8 cellular contexts compared by ENCODE assay signal in genomic region chr2:176118606-176119370, GRCh38. TPM values are rescaled to one million over a fixed set of nuclear protein-coding genes. Genes with fewer than 3 reads are reported as not detected.
DNase-seq lines count a peak whose midpoint lies in the region; ATAC-seq and TF ChIP-seq lines count a peak whose summit lies in the region.

No MANE protein-coding gene starts in this region.

- no peaks in the 10 kb centered on the region for H3K9me2 ChIP-seq in Karpas-422 (replicated peaks; ENCODE audit: insufficient read depth, low read length)

- H3K9me3 ChIP-seq in Karpas-422 (ENCODE audit: low read length): no peaks in the 10 kb centered on the region
- no peaks in the 10 kb centered on the region for H3K9me3 ChIP-seq in mucosa of descending colon

- H3K4me1 ChIP-seq in Karpas-422 (ENCODE audit: low read length): no peaks in the 10 kb centered on the region
- H3K4me1 ChIP-seq in mucosa of descending colon (ENCODE audit: low read depth): peaks cover 9% of the 10 kb centered on the region

- no peak overlapping the region for H3K27ac Mint-ChIP-seq in WTC11

- H3K4me2 ChIP-seq in Karpas-422 (ENCODE audit: low read depth, low read length, poor library complexity, severe bottlenecking): peak overlapping the region; percentile 44

- intact Hi-C loops in mucosa of descending colon (cut with DNase I, micrococcal nuclease): no loop called here

- H3K27ac ChIP-seq in Karpas-422 (ENCODE audit: low read length): no peak overlapping the region

- peaks cover 100% of the 10 kb centered on the region for H3K27me3 Mint-ChIP-seq in WTC11 (ENCODE audit: low read depth)

- no peaks in the 10 kb centered on the region for H3K27me3 ChIP-seq in Karpas-422 (ENCODE audit: low read length)

- POLR2A ChIA-PET in WTC11 (lab: Charles Lee): no interaction called here

- H3K36me3 Mint-ChIP-seq in WTC11: 0 out of 2 replicates have a peak, but pooled peaks cover 3% of the 10 kb centered on the region

- peaks cover 17% of the 10 kb centered on the region for H3K4me1 Mint-ChIP-seq in WTC11

- H3K9ac ChIP-seq in Karpas-422 (ENCODE audit: low read length): 0 out of 2 replicates have a peak overlapping the region, but pooled peaks have one; percentile 27

- H3K4me3 ChIP-seq in Karpas-422 (ENCODE audit: low read length) (peak overlapping the region; percentile 40; the same call in 1 of the 2 replicates), mucosa of descending colon (no peak overlapping the region)

- no peak for ATAC-seq in WTC11
- ATAC-seq in mucosa of descending colon: no peak
- ATAC-seq in GM19467 (IDR thresholded peaks at IDR 0.05; ENCODE audit: unreplicated experiment): no peak

- no peaks in the 10 kb centered on the region for H4K20me1 ChIP-seq in Karpas-422 (ENCODE audit: insufficient read depth, low read depth, low read length)

- peak; percentile 55 for TF ChIP-seq CTCF in WTC11 (IDR thresholded peaks at IDR 0.05)
- TF ChIP-seq CTCF in mucosa of descending colon (IDR thresholded peaks at IDR 0.05): peak; percentile 21

- H3K36me3 ChIP-seq in Karpas-422 (ENCODE audit: insufficient read depth, low read length) (no peaks in the 10 kb centered on the region), mucosa of descending colon (ENCODE audit: low read depth) (no peaks in the 10 kb centered on the region)

- peak; percentile 39 for DNase-seq in Daoy (ENCODE audit: low read depth)
- DNase-seq in Karpas-422: peak; percentile 79
- DNase-seq in WTC11 (ENCODE audit: low spot score): peak; percentile 70
- DNase-seq in mucosa of descending colon: peak in 2 of 3 donors; percentile 46 to 78
- DNase-seq in stimulated activated naive CD4-positive, alpha-beta T cell treated with Interleukin-2 at 50 U/mL for 16 hours (lab: John Stamatoyannopoulos, UW): no peak
- DNase-seq in AML-193 (lab: John Stamatoyannopoulos, UW): no peak
- no peak for DNase-seq in NCI-H146 treated with DMSO at 0.1 percent for 48 hours (lab: John Stamatoyannopoulos, UW; ENCODE audit: unreplicated experiment)

- H3K4me3 Mint-ChIP-seq in WTC11: no peak overlapping the region

- H2AFZ ChIP-seq in Karpas-422 (ENCODE audit: low read length): no peak overlapping the region

- peaks cover 4% of the 10 kb centered on the region for H3K9me3 Mint-ChIP-seq in WTC11

- CTCF ChIA-PET in WTC11 (lab: Charles Lee): no interaction called here

- no peaks in the 10 kb centered on the region for H3K79me2 ChIP-seq in Karpas-422 (ENCODE audit: low read length)

TF ChIP-seq in WTC11, 78 proteins besides CTCF, POLR2A, EP300 and RAD21 (continues in another document):
- TF ChIP-seq KAT7 (CRISPR knock-in tag; IDR thresholded peaks at IDR 0.05; ENCODE audit: borderline replicate concordance) (no peak), GABPB1 (CRISPR knock-in tag; IDR thresholded peaks at IDR 0.05) (no peak), NR3C1 (CRISPR knock-in tag; conservative IDR thresholded peaks at IDR 0.05; ENCODE audit: low read depth) (no peak), GTF2I (CRISPR knock-in tag; conservative IDR thresholded peaks at IDR 0.05) (no peak), MLX (CRISPR knock-in tag; IDR thresholded peaks at IDR 0.05) (no peak), E2F5 (CRISPR knock-in tag; IDR thresholded peaks at IDR 0.05) (no peak), IRF1 (CRISPR knock-in tag; IDR thresholded peaks at IDR 0.05) (no peak), MAX (CRISPR knock-in tag; IDR thresholded peaks at IDR 0.05) (no peak), CREM (CRISPR knock-in tag; IDR thresholded peaks at IDR 0.05) (no peak), FOXP4 (CRISPR knock-in tag; IDR thresholded peaks at IDR 0.05) (no peak), CREB1 (CRISPR knock-in tag; IDR thresholded peaks at IDR 0.05) (no peak), IRF2 (CRISPR knock-in tag; IDR thresholded peaks at IDR 0.05; ENCODE audit: borderline replicate concordance, low read depth) (no peak), SP1 (CRISPR knock-in tag; conservative IDR thresholded peaks at IDR 0.05) (no peak), NFYB (CRISPR knock-in tag; conservative IDR thresholded peaks at IDR 0.05; ENCODE audit: low read depth) (no peak), NFE2L1 (CRISPR knock-in tag; IDR thresholded peaks at IDR 0.05) (no peak), RELA (CRISPR knock-in tag; IDR thresholded peaks at IDR 0.05; ENCODE audit: borderline replicate concordance) (no peak)

RNA-seq across cellular contexts. Expression of gene HOXD10, which starts 2.2 kb away (rescaled TPM):
- total RNA-seq in Daoy (2014; rRNA removed; shearing (Covaris generic)): 14.8 and 18.6 TPM in 2 replicates
- total RNA-seq in Karpas-422 (2014; rRNA removed; shearing (Covaris generic); ENCODE audit: low replicate concordance): not detected in 2 replicates
- not detected in 3 replicates for total RNA-seq in WTC11 (2021)
- 1 to 10 TPM; 1.8 to 4.1 (median 3.0) TPM for total RNA-seq in mucosa of descending colon

RNA-seq across cellular contexts. Expression of gene HOXD9, which starts 3.7 kb away (rescaled TPM):
- 2.5 and 3.1 TPM in 2 replicates for total RNA-seq in Daoy (2014; rRNA removed; shearing (Covaris generic))
- total RNA-seq in Karpas-422 (2014; rRNA removed; shearing (Covaris generic); ENCODE audit: low replicate concordance): not detected in 2 replicates
- total RNA-seq in WTC11 (2021) (not detected in 3 replicates), mucosa of descending colon (1 to 10 TPM; 2.1 to 5.6 (median 2.2) TPM)

RNA-seq across cellular contexts. Expression of gene HOXD8, which starts 10.7 kb away (rescaled TPM):
- 9.7 and 9.9 TPM in 2 replicates for total RNA-seq in Daoy (2014; rRNA removed; shearing (Covaris generic))
- total RNA-seq in Karpas-422 (2014; rRNA removed; shearing (Covaris generic); ENCODE audit: low replicate concordance): not detected in 2 replicates
- not detected in 3 replicates for total RNA-seq in WTC11 (2021)
- total RNA-seq in mucosa of descending colon: 10 to 100 TPM in 1 of 3 donors, 1 to 10 TPM in 2; 4.9 to 13.8 (median 5.6) TPM

RNA-seq across cellular contexts. Expression of gene HOXD11, which starts 11.7 kb away (rescaled TPM):
- 13.4 and 14.0 TPM in 2 replicates for total RNA-seq in Daoy (2014; rRNA removed; shearing (Covaris generic))
- total RNA-seq in Karpas-422 (2014; rRNA removed; shearing (Covaris generic); ENCODE audit: low replicate concordance): not detected in 2 replicates
- total RNA-seq in WTC11 (2021) (not detected in 3 replicates), mucosa of descending colon (1 to 10 TPM; 1.2 to 2.1 (median 2.1) TPM)

RNA-seq across cellular contexts. Expression of gene HOXD12, which starts 19.2 kb away (rescaled TPM):
- total RNA-seq in Daoy (2014; rRNA removed; shearing (Covaris generic)): 0.46 TPM in 1 of 2 replicates, not detected in the other
- total RNA-seq in Karpas-422 (2014; rRNA removed; shearing (Covaris generic); ENCODE audit: low replicate concordance): 1.0 and 1.9 TPM in 2 replicates
- total RNA-seq in WTC11 (2021) (0.17 TPM in 1 of 3 replicates, not detected in the others), mucosa of descending colon (not detected)

Comparison
In these comparisons a context has a peak if more than half of its experiments do, and no peak if none do; other contexts are left out.
1. DNase-seq: peak in Daoy (single experiment), Karpas-422 (single experiment), WTC11 (single experiment) and mucosa of descending colon (2 of 3); none in stimulated activated naive CD4-positive, alpha-beta T cell treated with Interleukin-2 at 50 U/mL for 16 hours (single experiment), AML-193 (0 of 2) and NCI-H146 treated with DMSO at 0.1 percent for 48 hours (single experiment).